Comparison of ENCODE assay signal across 21 cellular contexts in genomic region chr2:221434155-221434554, GRCh38.
"Had no signal": no experiment of that assay in that cellular context is flagged by ENCODE, and none has a peak within 500 bp of the region (broad histone marks: within the 10 kb centered on the region; RNA-seq: fewer than 3 reads in every experiment).

No MANE protein-coding gene starts in this region.

- H3K27ac Mint-ChIP-seq: activated CD4-positive, alpha-beta memory T cell treated with anti-CD3 and anti-CD28 coated beads for 36 hours; activated naive CD8-positive, alpha-beta T cell; activated T-helper 1 cell treated with anti-CD3 and anti-CD28 coated beads, Interleukin-12 subunit alpha, Interleukin-12 subunit beta, Interleukin-2, Interleukin-4 antibody, amounts not matched to agents 30 ng/mL and 10 ng/mL and 1 ng/mL, durations not matched to agents 14 hours and 24 hours and 36 hours; dendritic cell treated with granulocyte-macrophage colony-stimulating factor and Interleukin-4, amounts not matched to agents 40 ng/mL and 50 ng/mL, for 4 days; effector memory CD8-positive, alpha-beta T cell; stimulated activated memory B cell treated with anti-CD40 and anti-IgM and Interleukin-4, amounts not matched to agents 10 μg/mL and 1 μg/mL and 100 μg/mL, for 72 hours had no signal

- H3K9me3 Mint-ChIP-seq: activated CD4-positive, alpha-beta memory T cell treated with anti-CD3 and anti-CD28 coated beads for 36 hours; activated T-helper 1 cell treated with anti-CD3 and anti-CD28 coated beads, Interleukin-12 subunit alpha, Interleukin-12 subunit beta, Interleukin-2, Interleukin-4 antibody, amounts not matched to agents 30 ng/mL and 10 ng/mL and 1 ng/mL, durations not matched to agents 14 hours and 24 hours and 36 hours; dendritic cell treated with granulocyte-macrophage colony-stimulating factor and Interleukin-4, amounts not matched to agents 40 ng/mL and 50 ng/mL, for 4 days; effector memory CD8-positive, alpha-beta T cell; naive thymus-derived CD4-positive, alpha-beta T cell; stimulated activated memory B cell treated with anti-CD40 and anti-IgM and Interleukin-4, amounts not matched to agents 10 μg/mL and 1 μg/mL and 100 μg/mL, for 72 hours had no signal

- H3K27ac ChIP-seq: cardiac muscle cell, gastrocnemius medialis, left ventricle myocardium inferior, ovary, sigmoid colon, spleen, thoracic aorta, upper lobe of right lung, VCaP had no signal

- H3K27me3 Mint-ChIP-seq: activated CD4-positive, alpha-beta memory T cell treated with anti-CD3 and anti-CD28 coated beads for 36 hours; activated naive CD8-positive, alpha-beta T cell; dendritic cell treated with granulocyte-macrophage colony-stimulating factor and Interleukin-4, amounts not matched to agents 40 ng/mL and 50 ng/mL, for 4 days; effector memory CD8-positive, alpha-beta T cell; naive thymus-derived CD4-positive, alpha-beta T cell; stimulated activated memory B cell treated with anti-CD40 and anti-IgM and Interleukin-4, amounts not matched to agents 10 μg/mL and 1 μg/mL and 100 μg/mL, for 72 hours had no signal

- H3K4me3 Mint-ChIP-seq: activated CD4-positive, alpha-beta memory T cell treated with anti-CD3 and anti-CD28 coated beads for 36 hours; activated naive CD8-positive, alpha-beta T cell; activated T-helper 1 cell treated with anti-CD3 and anti-CD28 coated beads, Interleukin-12 subunit alpha, Interleukin-12 subunit beta, Interleukin-2, Interleukin-4 antibody, amounts not matched to agents 30 ng/mL and 10 ng/mL and 1 ng/mL, durations not matched to agents 14 hours and 24 hours and 36 hours; dendritic cell treated with granulocyte-macrophage colony-stimulating factor and Interleukin-4, amounts not matched to agents 40 ng/mL and 50 ng/mL, for 4 days; effector memory CD8-positive, alpha-beta T cell; naive thymus-derived CD4-positive, alpha-beta T cell; stimulated activated memory B cell treated with anti-CD40 and anti-IgM and Interleukin-4, amounts not matched to agents 10 μg/mL and 1 μg/mL and 100 μg/mL, for 72 hours had no signal

- H3K36me3 ChIP-seq: ovary had no signal

- H3K4me3 ChIP-seq: cardiac muscle cell, gastrocnemius medialis, left ventricle myocardium inferior, ovary, sigmoid colon, spleen, thoracic aorta, upper lobe of right lung had no signal

- H3K9me3 ChIP-seq: gastrocnemius medialis, left ventricle myocardium inferior, ovary, sigmoid colon, spleen, thoracic aorta, upper lobe of right lung had no signal

- H3K4me1 ChIP-seq: spleen, upper lobe of right lung had no signal

- H3K36me3 Mint-ChIP-seq: activated naive CD8-positive, alpha-beta T cell; stimulated activated memory B cell treated with anti-CD40 and anti-IgM and Interleukin-4, amounts not matched to agents 10 μg/mL and 1 μg/mL and 100 μg/mL, for 72 hours had no signal

- DNase-seq: activated CD4-positive, alpha-beta memory T cell treated with anti-CD3 and anti-CD28 coated beads for 36 hours; activated gamma-delta T cell treated with Interleukin-2 at 50 U/mL for 16 hours; activated T-cell treated with anti-CD3 and anti-CD28 coated beads for 4 hours; effector memory CD8-positive, alpha-beta T cell; gastrocnemius medialis; head of caudate nucleus; left ventricle myocardium inferior; naive thymus-derived CD4-positive, alpha-beta T cell; ovary; sigmoid colon; spleen; stimulated activated CD4-positive, alpha-beta T cell treated with anti-CD3 and anti-CD28 coated beads, Interleukin-4, amount 100 ng/mL, for 4 hours; T-helper 2 cell; upper lobe of right lung had no signal

- H3K27me3 ChIP-seq: cardiac muscle cell, gastrocnemius medialis, ovary, sigmoid colon, spleen, upper lobe of right lung had no signal

- H3K4me1 Mint-ChIP-seq: naive thymus-derived CD4-positive, alpha-beta T cell; stimulated activated memory B cell treated with anti-CD40 and anti-IgM and Interleukin-4, amounts not matched to agents 10 μg/mL and 1 μg/mL and 100 μg/mL, for 72 hours had no signal
